9 cellular contexts compared by ENCODE assay signal in the genomic region with DNA sequence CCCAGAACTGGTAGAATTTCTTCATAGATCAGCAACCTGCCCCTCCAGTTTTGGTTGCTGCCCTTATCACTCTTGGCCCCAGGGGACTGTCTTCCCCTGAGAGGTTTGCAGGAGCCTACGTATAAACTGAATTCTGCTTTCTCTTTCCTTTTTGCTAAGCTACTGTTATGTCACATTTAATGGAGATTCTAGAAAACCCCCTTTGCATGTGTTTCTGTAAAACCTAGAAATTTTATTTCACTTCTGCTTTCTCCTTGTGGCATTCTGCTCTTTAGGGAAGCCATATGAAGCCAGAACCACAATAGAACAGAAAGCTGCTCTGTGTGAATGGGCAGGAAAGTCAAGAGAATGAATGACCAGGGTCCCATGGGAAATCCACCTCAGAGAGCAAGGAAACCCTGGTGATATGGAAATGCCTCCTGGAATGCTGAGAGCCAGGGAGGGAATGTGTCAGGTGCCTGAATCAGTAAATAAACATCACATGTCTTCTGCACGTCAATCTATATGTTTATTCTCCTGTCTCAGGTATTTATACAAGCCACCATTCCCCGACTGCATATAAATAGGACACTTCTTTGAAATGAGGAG. TPM values are rescaled to one million over a fixed set of nuclear protein-coding genes. Genes with fewer than 3 reads are reported as not detected.
DNase-seq lines count a peak whose midpoint lies in the region; ATAC-seq and TF ChIP-seq lines count a peak whose summit lies in the region.
"Had no signal": no experiment of that assay in that cellular context is flagged by ENCODE, and none has a peak within 500 bp of the region (broad histone marks: within the 10 kb centered on the region; RNA-seq: fewer than 3 reads in every experiment).

No MANE protein-coding gene starts in this region.

- no peaks in the 10 kb centered on the region for H3K36me3 Mint-ChIP-seq in activated T-cell treated with anti-CD3 and anti-CD28 coated beads, Interleukin-2, amount 50 U/mL, for 72 hours (ENCODE audit: insufficient read depth in 2 of 2)

- peak; percentile 88 to 92 for ATAC-seq in activated T-cell treated with anti-CD3 and anti-CD28 coated beads, Interleukin-2, amount 50 U/mL, for 72 hours (replicated peaks in 1 of 2)
- ATAC-seq in HG02852 (IDR thresholded peaks at IDR 0.05; ENCODE audit: unreplicated experiment), result peak; percentile 99

- no peaks in the 10 kb centered on the region for H3K9me3 Mint-ChIP-seq in activated T-cell treated with anti-CD3 and anti-CD28 coated beads, Interleukin-2, amount 50 U/mL, for 72 hours

- H3K27ac Mint-ChIP-seq in activated T-cell treated with anti-CD3 and anti-CD28 coated beads, Interleukin-2, amount 50 U/mL, for 72 hours, result no peak overlapping the region

- H3K27ac ChIP-seq in ascending aorta (no peak overlapping the region), dorsolateral prefrontal cortex (no peak overlapping the region)

- no peak for TF ChIP-seq CTCF in ascending aorta (IDR thresholded peaks at IDR 0.05)
- TF ChIP-seq CTCF in dorsolateral prefrontal cortex (IDR thresholded peaks at IDR 0.05 in 54 of 56, conservative IDR thresholded peaks at IDR 0.05 in 2 of 56; ENCODE audit: low read depth in 1 of 56, partially characterized antibody in 56 of 56), result no peak

- no peaks in the 10 kb centered on the region for H3K27me3 ChIP-seq in ascending aorta
- H3K27me3 ChIP-seq in dorsolateral prefrontal cortex, result peaks cover 0 to 8% (median 0%) of the 10 kb centered on the region in 45 donors

- peak; percentile 10 to 19 for DNase-seq in activated T-cell treated with anti-CD3 and anti-CD28 coated beads, Interleukin-2, amount 50 U/mL, for 72 hours
- no peak for DNase-seq in activated T-cell treated with anti-CD3 and anti-CD28 coated beads, Interleukin-2, amount 50 U/mL, for 1 hour
- DNase-seq in NCI-H345 treated with DMSO at 0.1 percent for 48 hours (lab: John Stamatoyannopoulos, UW; ENCODE audit: unreplicated experiment), result peak; percentile 6
- peak; percentile 57 for DNase-seq in medulla oblongata (ENCODE audit: extremely low spot score)
- no peak for DNase-seq in ascending aorta (ENCODE audit: low spot score in 2 of 2)
- no peak for DNase-seq in posterior vena cava (ENCODE audit: low spot score)
- no peak for DNase-seq in dorsolateral prefrontal cortex

- peaks cover 38% of the 10 kb centered on the region for H3K27me3 Mint-ChIP-seq in activated T-cell treated with anti-CD3 and anti-CD28 coated beads, Interleukin-2, amount 50 U/mL, for 72 hours (ENCODE audit: low read depth)

- no peak overlapping the region for H3K4me3 ChIP-seq in ascending aorta
- H3K4me3 ChIP-seq in dorsolateral prefrontal cortex, result no peak overlapping the region

- no peaks in the 10 kb centered on the region for H3K4me1 ChIP-seq in ascending aorta

- peaks cover 11% of the 10 kb centered on the region for H3K4me1 Mint-ChIP-seq in activated T-cell treated with anti-CD3 and anti-CD28 coated beads, Interleukin-2, amount 50 U/mL, for 72 hours (ENCODE audit: low read depth)

- intact Hi-C loops in ascending aorta (cut with DNase I) (no loop called here), posterior vena cava (cut with DNase I) (no loop called here), dorsolateral prefrontal cortex (cut with DNase I) (no loop called here)

- peak overlapping the region; percentile 34 to 48 for H3K4me3 Mint-ChIP-seq in activated T-cell treated with anti-CD3 and anti-CD28 coated beads, Interleukin-2, amount 50 U/mL, for 72 hours

- no peaks in the 10 kb centered on the region for H3K36me3 ChIP-seq in ascending aorta

- no peaks in the 10 kb centered on the region for H3K9me3 ChIP-seq in ascending aorta

RNA-seq across cellular contexts. Expression of a gene that starts 3.4 kb away (rescaled TPM):
- total RNA-seq in activated T-cell treated with anti-CD3 and anti-CD28 coated beads, Interleukin-2, amount 50 U/mL, for 72 hours, result not detected
- total RNA-seq in ascending aorta (not detected), posterior vena cava (not detected), dorsolateral prefrontal cortex (1 to 10 TPM in 67 of 120 experiments, under 1 TPM in 38, not detected in 15; 0.36 to 3.6 (median 1.3) TPM)
- total RNA-seq: subcutaneous adipose tissue had no signal

RNA-seq across cellular contexts. Expression of a gene that starts 14.0 kb away (rescaled TPM):
- total RNA-seq in activated T-cell treated with anti-CD3 and anti-CD28 coated beads, Interleukin-2, amount 50 U/mL, for 72 hours, result not detected
- not detected for total RNA-seq in ascending aorta
- not detected for total RNA-seq in posterior vena cava
- 1 to 10 TPM in 54 of 120 experiments, under 1 TPM in 34, not detected in 32; 0.41 to 6.2 (median 1.3) TPM for total RNA-seq in dorsolateral prefrontal cortex
- total RNA-seq: subcutaneous adipose tissue had no signal

RNA-seq across cellular contexts. Expression of a gene that starts 27.1 kb away (rescaled TPM):
- not detected for total RNA-seq in activated T-cell treated with anti-CD3 and anti-CD28 coated beads, Interleukin-2, amount 50 U/mL, for 72 hours
- total RNA-seq in ascending aorta, result not detected
- not detected for total RNA-seq in posterior vena cava
- total RNA-seq in dorsolateral prefrontal cortex, result under 1 TPM in 2 of 120 experiments, not detected in 118; 0.46 to 0.50 TPM
- total RNA-seq: subcutaneous adipose tissue had no signal

RNA-seq across cellular contexts. Expression of a gene that starts 31.2 kb away (rescaled TPM):
- not detected for total RNA-seq in activated T-cell treated with anti-CD3 and anti-CD28 coated beads, Interleukin-2, amount 50 U/mL, for 72 hours
- total RNA-seq in ascending aorta (not detected), posterior vena cava (not detected), dorsolateral prefrontal cortex (1 to 10 TPM in 5 of 120 experiments, under 1 TPM in 40, not detected in 75; 0.26 to 1.7 (median 0.63) TPM)
- total RNA-seq: subcutaneous adipose tissue had no signal

RNA-seq across cellular contexts. Expression of a gene that starts 46.6 kb away (rescaled TPM):
- 10 to 100 TPM; 15.9 to 16.9 TPM for total RNA-seq in activated T-cell treated with anti-CD3 and anti-CD28 coated beads, Interleukin-2, amount 50 U/mL, for 72 hours
- total RNA-seq in ascending aorta, result 6.4 TPM
- 10 to 100 TPM; 21.9 to 24.2 TPM for total RNA-seq in posterior vena cava
- total RNA-seq in dorsolateral prefrontal cortex, result 10 to 100 TPM; 15.6 to 29.5 (median 24.9) TPM

Comparison
In these comparisons a context has a peak if more than half of its experiments do, and no peak if none do; other contexts are left out.
1. DNase-seq: peak in activated T-cell treated with anti-CD3 and anti-CD28 coated beads, Interleukin-2, amount 50 U/mL, for 72 hours (2 of 2), NCI-H345 treated with DMSO at 0.1 percent for 48 hours (single experiment) and medulla oblongata (single experiment); none in activated T-cell treated with anti-CD3 and anti-CD28 coated beads, Interleukin-2, amount 50 U/mL, for 1 hour (single experiment), ascending aorta (0 of 2), posterior vena cava (single experiment) and dorsolateral prefrontal cortex (0 of 10).